In the genomic region with DNA sequence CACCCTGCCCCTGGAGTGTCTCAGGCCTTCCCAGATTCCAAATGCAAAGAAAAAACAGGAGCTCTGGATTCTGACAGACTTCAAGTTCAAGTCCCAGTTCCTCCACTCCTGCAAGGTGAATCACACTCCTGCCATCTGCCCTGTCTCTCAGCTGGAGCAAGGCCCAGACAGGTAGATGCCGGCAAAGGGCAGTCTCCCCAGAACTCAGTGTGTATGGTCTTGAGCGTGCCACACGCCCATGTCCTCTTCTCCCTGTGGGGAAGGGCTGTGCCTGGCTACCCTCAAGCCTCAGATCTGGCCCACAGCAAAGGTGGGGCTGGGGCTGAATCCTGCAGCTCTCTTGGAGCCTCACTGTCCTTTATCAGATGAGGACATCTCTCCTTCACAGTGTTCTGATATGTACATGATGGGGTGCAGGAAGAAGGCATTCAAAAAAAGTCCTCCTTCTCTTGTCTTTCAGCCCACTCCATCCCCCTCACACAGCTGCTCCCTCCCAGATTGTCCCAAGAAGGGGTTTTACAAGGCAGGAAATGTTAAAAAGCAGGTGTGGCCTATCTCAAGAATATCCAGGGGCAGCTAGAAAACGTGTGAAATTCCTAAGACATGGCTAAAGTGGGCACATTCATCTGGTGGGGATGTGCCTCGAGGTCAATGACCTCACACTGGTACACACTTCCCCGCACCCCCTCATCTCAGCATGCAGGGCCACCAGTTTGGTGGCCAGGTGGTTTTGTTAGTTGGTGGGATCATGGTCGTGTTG, we compare ENCODE assay signal across 19 cellular contexts. TPM values are rescaled to one million over a fixed set of nuclear protein-coding genes. Genes with fewer than 3 reads are reported as not detected.
DNase-seq lines count a peak whose midpoint lies in the region; ATAC-seq, FAIRE-seq and TF ChIP-seq lines count a peak whose summit lies in the region.
"Had no signal": no experiment of that assay in that cellular context is flagged by ENCODE, and none has a peak within 500 bp of the region (broad histone marks: within the 10 kb centered on the region; RNA-seq: fewer than 3 reads in every experiment).

No MANE protein-coding gene starts in this region.

- H3K36me3 ChIP-seq in left ventricle myocardium inferior (peaks cover 81% of the 10 kb centered on the region), osteoblast (ENCODE audit: insufficient read depth, low read length) (peaks cover 61% of the 10 kb centered on the region)
- peaks cover 57% of the 10 kb centered on the region for H3K36me3 ChIP-seq in effector memory CD4-positive, alpha-beta T cell (ENCODE audit: control insufficient read depth, insufficient read depth, low read length)

- no peak for ATAC-seq in effector memory CD8-positive, alpha-beta T cell (replicated peaks)
- ATAC-seq: PC-3 had no signal

- H3K9me3 ChIP-seq in left ventricle myocardium inferior (replicated peaks) (no peaks in the 10 kb centered on the region), osteoblast (ENCODE audit: low read depth, low read length) (no peaks in the 10 kb centered on the region)
- H3K9me3 ChIP-seq in effector memory CD4-positive, alpha-beta T cell (ENCODE audit: control insufficient read depth, low read length), result no peaks in the 10 kb centered on the region
- H3K9me3 ChIP-seq: BLaER1 had no signal

- H3K27ac Mint-ChIP-seq in effector memory CD8-positive, alpha-beta T cell, result peak overlapping the region; percentile 25 to 55

- no peak overlapping the region for H3K4me3 Mint-ChIP-seq in effector memory CD8-positive, alpha-beta T cell
- H3K4me3 Mint-ChIP-seq: CD8-positive, alpha-beta memory T cell had no signal

- H3K27ac ChIP-seq in left ventricle myocardium inferior (replicated peaks) (peak overlapping the region; percentile 3), osteoblast (ENCODE audit: low read depth, low read length) (no peak overlapping the region)
- H3K27ac ChIP-seq in effector memory CD4-positive, alpha-beta T cell (ENCODE audit: insufficient read depth, low read length, poor library complexity, severe bottlenecking), result no peak overlapping the region
- H3K27ac ChIP-seq: HL-60, KMS-11 had no signal

- no peaks in the 10 kb centered on the region for H3K9me3 Mint-ChIP-seq in effector memory CD8-positive, alpha-beta T cell
- H3K9me3 Mint-ChIP-seq: CD8-positive, alpha-beta memory T cell had no signal

- H3K4me1 ChIP-seq in left ventricle myocardium inferior, result peaks cover 62% of the 10 kb centered on the region
- no peaks in the 10 kb centered on the region for H3K4me1 ChIP-seq in osteoblast (ENCODE audit: insufficient read depth, low read length)
- no peaks in the 10 kb centered on the region for H3K4me1 ChIP-seq in effector memory CD4-positive, alpha-beta T cell (ENCODE audit: control insufficient read depth, insufficient read depth, low read length, poor library complexity, severe bottlenecking)

- H3K4me3 ChIP-seq in left ventricle myocardium inferior (no peak overlapping the region), osteoblast (ENCODE audit: insufficient read depth, low read length) (no peak overlapping the region)
- H3K4me3 ChIP-seq in effector memory CD4-positive, alpha-beta T cell (ENCODE audit: insufficient read depth, low read depth, low read length, poor library complexity, severe bottlenecking), result no peak overlapping the region
- H3K4me3 ChIP-seq: BLaER1 had no signal

- no peaks in the 10 kb centered on the region for H3K27me3 Mint-ChIP-seq in effector memory CD8-positive, alpha-beta T cell
- H3K27me3 Mint-ChIP-seq: CD8-positive, alpha-beta memory T cell had no signal

- H3K27me3 ChIP-seq in left ventricle myocardium inferior (ENCODE audit: low read depth), result no peaks in the 10 kb centered on the region
- H3K27me3 ChIP-seq in osteoblast (ENCODE audit: insufficient read depth, low read length), result no peaks in the 10 kb centered on the region
- no peaks in the 10 kb centered on the region for H3K27me3 ChIP-seq in effector memory CD4-positive, alpha-beta T cell (replicated peaks; ENCODE audit: control insufficient read depth, insufficient read depth, low read length, poor library complexity, severe bottlenecking)
- H3K27me3 ChIP-seq: BLaER1 had no signal

- intact Hi-C loops in left ventricle myocardium inferior (cut with micrococcal nuclease), result no loop called here
- intact Hi-C loops in cardiac septum (cut with DNase I), result no loop called here

- DNase-seq in left ventricle myocardium inferior, result no peak
- DNase-seq in cardiac septum (ENCODE audit: low spot score), result no peak
- no peak for DNase-seq in effector memory CD8-positive, alpha-beta T cell
- peak; percentile 76 for DNase-seq in osteoblast (ENCODE audit: insufficient read length, low spot score, missing footprints)
- no peak for DNase-seq in effector memory CD4-positive, alpha-beta T cell
- DNase-seq in iPS-NIHi7 (ENCODE audit: extremely low spot score), result no peak
- DNase-seq in GM19239 (ENCODE audit: insufficient read length, low spot score), result no peak
- no peak for DNase-seq in NCI-H2196 treated with DMSO at 0.1 percent for 48 hours (lab: John Stamatoyannopoulos, UW; ENCODE audit: unreplicated experiment)
- DNase-seq: CD8-positive, alpha-beta memory T cell; NCI-H1436 treated with DMSO at 0.1 percent for 48 hours; NCI-H2029; NCI-H526; PC-3; RPMI8226 had no signal

- H2AFZ ChIP-seq in osteoblast (ENCODE audit: low read length), result no peak overlapping the region

- peaks cover 14% of the 10 kb centered on the region for H4K20me1 ChIP-seq in osteoblast (ENCODE audit: insufficient read depth, low read length)

- peaks cover 2% of the 10 kb centered on the region for H3K79me2 ChIP-seq in osteoblast (ENCODE audit: insufficient read depth, low read length)

- H3K4me1 Mint-ChIP-seq in effector memory CD8-positive, alpha-beta T cell (ENCODE audit: low read depth in 2 of 2), result peaks cover 17 to 21% of the 10 kb centered on the region in 2 donors

- FAIRE-seq in GM19239 (lab: Jason Lieb, UNC), result no peak
- FAIRE-seq: A204.1, D721Med had no signal

- TF ChIP-seq CTCF in left ventricle myocardium inferior (IDR thresholded peaks at IDR 0.05; ENCODE audit: borderline replicate concordance) (no peak), osteoblast (IDR thresholded peaks at IDR 0.05; ENCODE audit: extremely low read depth, low read depth, low read length) (no peak)

- H3K36me3 Mint-ChIP-seq in effector memory CD8-positive, alpha-beta T cell (ENCODE audit: insufficient read depth), result peaks cover 20% of the 10 kb centered on the region

- no peak overlapping the region for H3K4me2 ChIP-seq in osteoblast (ENCODE audit: insufficient read depth, low read length)
- H3K4me2 ChIP-seq: BLaER1, KMS-11 had no signal

RNA-seq across cellular contexts. Expression of a gene that starts 27.7 kb away (rescaled TPM):
- total RNA-seq in left ventricle myocardium inferior (26.9 TPM), cardiac septum (32.5 TPM), osteoblast (90.5 and 91.6 TPM in 2 replicates)
